Comparison of ENCODE assay signal across 20 cellular contexts in the genomic region with DNA sequence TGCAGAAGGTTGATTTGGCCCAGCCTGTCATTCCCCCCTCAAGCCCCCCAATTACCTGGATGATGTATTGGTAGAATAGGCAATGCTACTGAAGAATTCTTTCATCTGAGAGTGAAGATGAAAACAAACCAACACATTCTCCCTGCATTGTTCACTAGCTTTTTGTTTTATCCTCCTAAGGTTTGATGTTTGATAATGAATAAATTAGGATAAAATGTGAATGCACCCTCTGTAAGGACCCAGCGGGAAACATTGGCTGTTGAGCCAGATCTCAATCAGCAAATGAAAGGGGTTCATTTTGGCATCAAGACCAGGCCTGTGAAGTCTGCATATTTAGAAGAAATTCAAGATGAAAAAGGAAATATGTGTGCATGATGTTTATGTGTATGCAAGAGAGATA.
"Had no signal": no experiment of that assay in that cellular context is flagged by ENCODE, and none has a peak within 500 bp of the region (broad histone marks: within the 10 kb centered on the region; RNA-seq: fewer than 3 reads in every experiment).

No MANE protein-coding gene starts in this region.

- DNase-seq: effector memory CD4-positive, alpha-beta T cell; gastrocnemius medialis; glutamatergic neuron; mammary epithelial cell; mucosa of descending colon; naive thymus-derived CD8-positive, alpha-beta T cell; ovary; right cardiac atrium; small intestine; stimulated activated CD4-positive, alpha-beta T cell treated with anti-CD3 and anti-CD28 coated beads, Interleukin-12 subunit alpha, Interleukin-12 subunit beta, amount 100 ng/mL, for 4 hours; stimulated activated CD4-positive, alpha-beta T cell treated with anti-CD3 and anti-CD28 coated beads, Interleukin-4, amount 100 ng/mL, for 1 hour; stimulated activated CD8-positive, alpha-beta memory T cell treated with anti-CD3 and anti-CD28 coated beads, Interleukin-4, amount 100 ng/mL, for 48 hours; stimulated activated naive CD8-positive, alpha-beta T cell treated with anti-CD3 and anti-CD28 coated beads, Interleukin-15, Interleukin-2, amounts not matched to agents 100 U/mL and 50 U/mL, for 24 hours; upper lobe of right lung had no signal

- H3K9me3 ChIP-seq: esophagus muscularis mucosa, gastrocnemius medialis, mucosa of descending colon, ovary, tibial nerve, upper lobe of right lung, vagina had no signal

- H3K36me3 ChIP-seq: esophagus muscularis mucosa, gastrocnemius medialis, ovary, tibial nerve, upper lobe of right lung, vagina had no signal

- H3K27me3 ChIP-seq: esophagus muscularis mucosa, gastrocnemius medialis, tibial nerve, upper lobe of right lung, vagina had no signal

- H3K36me3 Mint-ChIP-seq: stimulated activated effector memory CD8-positive, alpha-beta T cell treated with anti-CD3 and anti-CD28 coated beads, Interleukin-12 subunit alpha, Interleukin-12 subunit beta, amount 100 ng/mL, for 72 hours had no signal

- H3K4me1 Mint-ChIP-seq: naive thymus-derived CD8-positive, alpha-beta T cell; stimulated activated effector memory CD8-positive, alpha-beta T cell treated with anti-CD3 and anti-CD28 coated beads, Interleukin-12 subunit alpha, Interleukin-12 subunit beta, amount 100 ng/mL, for 72 hours had no signal

- H3K4me3 Mint-ChIP-seq: naive thymus-derived CD8-positive, alpha-beta T cell; stimulated activated effector memory CD8-positive, alpha-beta T cell treated with anti-CD3 and anti-CD28 coated beads, Interleukin-12 subunit alpha, Interleukin-12 subunit beta, amount 100 ng/mL, for 72 hours had no signal

- H3K4me3 ChIP-seq: esophagus muscularis mucosa, gastrocnemius medialis, mucosa of descending colon, ovary, tibial nerve, upper lobe of right lung, vagina had no signal

- H3K27ac Mint-ChIP-seq: naive thymus-derived CD8-positive, alpha-beta T cell; stimulated activated effector memory CD8-positive, alpha-beta T cell treated with anti-CD3 and anti-CD28 coated beads, Interleukin-12 subunit alpha, Interleukin-12 subunit beta, amount 100 ng/mL, for 72 hours had no signal

- H3K27ac ChIP-seq: epithelial cell of prostate, esophagus muscularis mucosa, gastrocnemius medialis, ovary, tibial nerve, upper lobe of right lung, vagina had no signal

- H3K27me3 Mint-ChIP-seq: naive thymus-derived CD8-positive, alpha-beta T cell had no signal

- ATAC-seq: gastrocnemius medialis; left lobe of liver; mucosa of descending colon; naive thymus-derived CD8-positive, alpha-beta T cell; right cardiac atrium; stimulated activated effector memory CD8-positive, alpha-beta T cell treated with anti-CD3 and anti-CD28 coated beads, Interleukin-12 subunit alpha, Interleukin-12 subunit beta, amount 100 ng/mL, for 72 hours; stimulated activated naive CD8-positive, alpha-beta T cell treated with anti-CD3 and anti-CD28 coated beads, Interleukin-15, Interleukin-2, amounts not matched to agents 100 U/mL and 50 U/mL, for 24 hours; upper lobe of right lung had no signal

- H3K4me1 ChIP-seq: esophagus muscularis mucosa, gastrocnemius medialis, tibial nerve, upper lobe of right lung, vagina had no signal
